ENCODE assay signal across 13 cellular contexts in the genomic region with DNA sequence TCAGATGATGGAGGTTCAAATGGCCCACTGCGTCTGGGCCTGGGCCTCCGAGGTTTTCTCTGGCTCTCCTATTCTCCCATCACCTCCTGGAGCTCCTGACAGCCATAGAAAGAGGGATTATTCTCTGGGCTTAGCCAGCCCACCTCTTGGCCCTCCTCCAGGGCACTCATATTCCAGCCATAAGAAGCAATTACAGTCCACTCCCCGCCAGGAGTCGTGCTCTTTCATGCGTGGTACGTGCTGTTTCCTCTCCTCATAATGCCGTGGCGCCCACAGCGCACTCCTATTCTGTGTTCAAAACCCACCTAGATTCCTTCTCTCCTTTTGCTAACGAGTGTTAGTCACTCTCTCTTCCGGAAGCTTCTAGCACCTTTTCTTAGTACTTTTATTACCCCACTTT.
DNase-seq lines count a peak whose midpoint lies in the region; ATAC-seq and TF ChIP-seq lines count a peak whose summit lies in the region.
"Had no signal": no experiment of that assay in that cellular context is flagged by ENCODE, and none has a peak within 500 bp of the region (broad histone marks: within the 10 kb centered on the region; RNA-seq: fewer than 3 reads in every experiment).

No MANE protein-coding gene starts in this region.

- peak overlapping the region; percentile 33 for H3K27ac ChIP-seq in caudate nucleus (ENCODE audit: low read depth, low read length)
- H3K27ac ChIP-seq: BLaER1 treated with 17β-estradiol and CSF1 and Interleukin-3, amounts not matched to agents 10 nM and 100 nM had no signal

- H3K4me3 ChIP-seq in retinal pigment epithelial cell (ENCODE audit: low read length): no peak overlapping the region
- H3K4me3 ChIP-seq: BLaER1 treated with 17β-estradiol and CSF1 and Interleukin-3, amounts not matched to agents 10 nM and 100 nM had no signal

- TF ChIP-seq CTCF in retinal pigment epithelial cell (conservative IDR thresholded peaks at IDR 0.05; ENCODE audit: low read depth, low read length): peak; percentile 34

- ATAC-seq in HG03342 (IDR thresholded peaks at IDR 0.05; ENCODE audit: unreplicated experiment): no peak
- no peak for ATAC-seq in GM21528 (IDR thresholded peaks at IDR 0.05; ENCODE audit: low FRiP score, unreplicated experiment)

- DNase-seq in NCI-H2029 (lab: John Stamatoyannopoulos, UW) (peak; percentile 62), NCI-H524 (lab: John Stamatoyannopoulos, UW) (peak; percentile 70 to 90), caudate nucleus (lab: John Stamatoyannopoulos, UW) (no peak), retinal pigment epithelial cell (ENCODE audit: low read depth) (peak; percentile 43), DMS53 treated with DMSO at 0.1 percent for 48 hours (lab: John Stamatoyannopoulos, UW; ENCODE audit: unreplicated experiment) (no peak)
- DNase-seq in activated effector memory CD4-positive, alpha-beta T cell treated with anti-CD3 and anti-CD28 coated beads, Interleukin-2, amount 50 U/mL, for 16 hours: no peak
- DNase-seq: activated gamma-delta T cell treated with Interleukin-2 at 50 U/mL for 16 hours, aorta, EL, left cardiac atrium had no signal

Comparison
In these comparisons a context has a peak if more than half of its experiments do, and no peak if none do; other contexts are left out.
1. DNase-seq: peak in NCI-H2029 (single experiment), NCI-H524 (2 of 2) and retinal pigment epithelial cell (single experiment); none in caudate nucleus (0 of 61), DMS53 treated with DMSO at 0.1 percent for 48 hours (single experiment) and activated effector memory CD4-positive, alpha-beta T cell treated with anti-CD3 and anti-CD28 coated beads, Interleukin-2, amount 50 U/mL, for 16 hours (single experiment).